ENCODE assay signal across 24 cellular contexts in genomic region chr16:80462902-80463301, GRCh38.
"Had no signal": no experiment of that assay in that cellular context is flagged by ENCODE, and none has a peak within 500 bp of the region (broad histone marks: within the 10 kb centered on the region; RNA-seq: fewer than 3 reads in every experiment).

No MANE protein-coding gene starts in this region.

- DNase-seq: activated CD4-positive, alpha-beta T cell treated with anti-CD3 and anti-CD28 coated beads for 36 hours; activated CD4-positive, CD25-positive, alpha-beta regulatory T cell; activated CD8-positive, alpha-beta memory T cell treated with anti-CD3 and anti-CD28 coated beads, Interleukin-2, amount 10 ng/mL, durations not matched to agents 7 days and 5 days; activated CD8-positive, alpha-beta T cell treated with anti-CD3 and anti-CD28 coated beads, Interleukin-2, amount 10 ng/mL, durations not matched to agents 7 days and 5 days; activated naive CD8-positive, alpha-beta T cell treated with anti-CD3 and anti-CD28 coated beads, Interleukin-2, amount 50 U/mL, for 24 hours; activated T-cell treated with anti-CD3 and anti-CD28 coated beads, Interleukin-2, amount 50 U/mL, for 48 hours; amygdala; caudate nucleus; cortex of kidney; hypothalamus; immature natural killer cell; kidney; mesendoderm; stimulated activated CD4-positive, alpha-beta T cell treated with anti-CD3 and anti-CD28 coated beads, Interleukin-4, amount 100 ng/mL, for 4 hours; stimulated activated CD8-positive, alpha-beta memory T cell treated with anti-CD3 and anti-CD28 coated beads, Interleukin-4, amount 100 ng/mL, for 48 hours; stimulated activated naive CD8-positive, alpha-beta T cell treated with anti-CD3 and anti-CD28 coated beads, Interleukin-15, amount 100 ng/mL, for 72 hours had no signal

- H3K4me3 ChIP-seq: gastroesophageal sphincter, lung, skin epidermis, suprapubic skin, tibial nerve had no signal

- H3K36me3 ChIP-seq: gastroesophageal sphincter, neutrophil, suprapubic skin, tibial nerve had no signal

- H3K9me3 ChIP-seq: gastroesophageal sphincter, neutrophil, suprapubic skin, tibial nerve had no signal

- H3K4me1 ChIP-seq: gastroesophageal sphincter had no signal

- ATAC-seq: activated CD4-positive, alpha-beta T cell treated with anti-CD3 and anti-CD28 coated beads for 36 hours; activated CD8-positive, alpha-beta memory T cell treated with anti-CD3 and anti-CD28 coated beads, Interleukin-2, amount 10 ng/mL, durations not matched to agents 7 days and 5 days; activated CD8-positive, alpha-beta T cell treated with anti-CD3 and anti-CD28 coated beads, Interleukin-2, amount 10 ng/mL, durations not matched to agents 7 days and 5 days; activated naive CD8-positive, alpha-beta T cell treated with anti-CD3 and anti-CD28 coated beads, Interleukin-2, amount 50 U/mL, for 24 hours; gastroesophageal sphincter; sciatic nerve; stimulated activated memory B cell treated with anti-CD40 and anti-IgM and Interleukin-4, amounts not matched to agents 10 μg/mL and 1 μg/mL and 100 μg/mL, for 72 hours; stimulated activated naive CD8-positive, alpha-beta T cell treated with anti-CD3 and anti-CD28 coated beads, Interleukin-15, amount 100 ng/mL, for 72 hours had no signal

- H3K27me3 ChIP-seq: gastroesophageal sphincter, suprapubic skin, tibial nerve had no signal

- H3K27ac ChIP-seq: gastroesophageal sphincter, neutrophil, skin epidermis, suprapubic skin, tibial nerve had no signal
